ENCODE assay signal across 8 cellular contexts in genomic region chr12:94147377-94147990, GRCh38.
DNase-seq lines count a peak whose midpoint lies in the region; ATAC-seq and TF ChIP-seq lines count a peak whose summit lies in the region.

No MANE protein-coding gene starts in this region.

- no peak for DNase-seq in central memory CD8-positive, alpha-beta T cell (ENCODE audit: low spot score in 2 of 2)
- DNase-seq in nephron progenitor cell (no peak), islet precursor cell (no peak), NOMO-1 (lab: John Stamatoyannopoulos, UW; ENCODE audit: unreplicated experiment in 2 of 2) (no peak), GM13976 (ENCODE audit: low spot score) (no peak)

- peak overlapping the region; percentile 82 for H3K4me2 ChIP-seq in BLaER1

- POLR2A ChIA-PET in HEK293 (lab: Yijun Ruan, JAX): no interaction called here

- peaks cover 67% of the 10 kb centered on the region for H3K27me3 ChIP-seq in BLaER1

- CTCF ChIA-PET in HEK293 (lab: Yijun Ruan, JAX): interaction anchor here (0.6 kb wide), 1 partner anchor 383 kb away, joined by 3 read pairs; no protein-coding TSS in a partner anchor

- no peak overlapping the region for H3K27ac ChIP-seq in BLaER1
- H3K27ac ChIP-seq in HEK293 (ENCODE audit: extremely low read depth, low read depth, low read length): no peak overlapping the region; the same call in 1 of the 2 replicates

- H3K4me1 Mint-ChIP-seq in central memory CD8-positive, alpha-beta T cell: peaks cover 13% of the 10 kb centered on the region
- H3K4me1 Mint-ChIP-seq in nephron progenitor cell: peaks cover 17% of the 10 kb centered on the region

- H3K4me3 ChIP-seq in BLaER1 (peak overlapping the region; percentile 83), HEK293 (ENCODE audit: low read depth, low read length) (peak overlapping the region; percentile 55)

- no peaks in the 10 kb centered on the region for H3K9me3 Mint-ChIP-seq in central memory CD8-positive, alpha-beta T cell
- H3K9me3 Mint-ChIP-seq in nephron progenitor cell: no peaks in the 10 kb centered on the region

- ATAC-seq in central memory CD8-positive, alpha-beta T cell (replicated peaks; ENCODE audit: extremely low read depth, poor library complexity, severe bottlenecking): no peak
- ATAC-seq in GM21526 (IDR thresholded peaks at IDR 0.05; ENCODE audit: low FRiP score, unreplicated experiment): no peak

- no peaks in the 10 kb centered on the region for H3K36me3 ChIP-seq in BLaER1
- no peaks in the 10 kb centered on the region for H3K36me3 ChIP-seq in HEK293 (ENCODE audit: control insufficient read depth in 2 of 2, insufficient read depth in 1 of 2, low read length in 2 of 2)

- H4K20me1 ChIP-seq in BLaER1: peaks cover 35% of the 10 kb centered on the region

- peaks cover 7% of the 10 kb centered on the region for H3K36me3 Mint-ChIP-seq in central memory CD8-positive, alpha-beta T cell (ENCODE audit: insufficient read depth)
- no peaks in the 10 kb centered on the region for H3K36me3 Mint-ChIP-seq in nephron progenitor cell (ENCODE audit: low read depth)

- H3K27ac Mint-ChIP-seq in central memory CD8-positive, alpha-beta T cell (ENCODE audit: low read depth): no peak overlapping the region
- no peak overlapping the region for H3K27ac Mint-ChIP-seq in nephron progenitor cell

- in situ Hi-C loops in GM13976 (cut with MboI; ENCODE audit: low sequenced_read_pairs, unreplicated experiment): loop anchor here (10.0 to 25.0 kb wide), 2 partner anchors 287 to 740 kb away; no protein-coding TSS in a partner anchor

- H3K9ac ChIP-seq in BLaER1: no peak overlapping the region

- H3K4me3 Mint-ChIP-seq in central memory CD8-positive, alpha-beta T cell: peak overlapping the region; percentile 94
- H3K4me3 Mint-ChIP-seq in nephron progenitor cell: peak overlapping the region; percentile 74

- no peaks in the 10 kb centered on the region for H3K27me3 Mint-ChIP-seq in central memory CD8-positive, alpha-beta T cell
- H3K27me3 Mint-ChIP-seq in nephron progenitor cell (ENCODE audit: low read depth, poor library complexity): peaks cover 82% of the 10 kb centered on the region

- TF ChIP-seq CTCF in HEK293 (tag by site-specific recombination; IDR thresholded peaks at IDR 0.05) (no peak), nephron progenitor cell (IDR thresholded peaks at IDR 0.05) (no peak), GM13976 (IDR thresholded peaks at IDR 0.05; ENCODE audit: borderline replicate concordance, control extremely low read depth, extremely low read depth, insufficient read depth, missing control alignments) (no peak)

- H3K4me1 ChIP-seq in BLaER1: peaks cover 33% of the 10 kb centered on the region
- H3K4me1 ChIP-seq in HEK293 (ENCODE audit: control insufficient read depth, insufficient read depth, low read length): peaks cover 5% of the 10 kb centered on the region; the same call in 1 of the 2 replicates

- H3K9me3 ChIP-seq in BLaER1: no peaks in the 10 kb centered on the region
- no peaks in the 10 kb centered on the region for H3K9me3 ChIP-seq in HEK293 (ENCODE audit: control insufficient read depth, insufficient read depth, low read depth, low read length)

TF ChIP-seq in HEK293, 187 proteins besides CTCF, POLR2A, EP300 and RAD21:
- TF ChIP-seq ZBTB7A (tag by site-specific recombination; IDR thresholded peaks at IDR 0.05; ENCODE audit: low read depth): no peak
- no peak for TF ChIP-seq ZNF645 (tag by site-specific recombination; IDR thresholded peaks at IDR 0.05)
- 0 out of 2 replicates have a peak, but pooled peaks have one; percentile 50 for TF ChIP-seq ZNF600 (tag by site-specific recombination; IDR thresholded peaks at IDR 0.05)
- peak; percentile 99 for TF ChIP-seq ZNF664 (tag by site-specific recombination; IDR thresholded peaks at IDR 0.05)
